Comparison of ENCODE assay signal across 1 cellular context in the genomic region with DNA sequence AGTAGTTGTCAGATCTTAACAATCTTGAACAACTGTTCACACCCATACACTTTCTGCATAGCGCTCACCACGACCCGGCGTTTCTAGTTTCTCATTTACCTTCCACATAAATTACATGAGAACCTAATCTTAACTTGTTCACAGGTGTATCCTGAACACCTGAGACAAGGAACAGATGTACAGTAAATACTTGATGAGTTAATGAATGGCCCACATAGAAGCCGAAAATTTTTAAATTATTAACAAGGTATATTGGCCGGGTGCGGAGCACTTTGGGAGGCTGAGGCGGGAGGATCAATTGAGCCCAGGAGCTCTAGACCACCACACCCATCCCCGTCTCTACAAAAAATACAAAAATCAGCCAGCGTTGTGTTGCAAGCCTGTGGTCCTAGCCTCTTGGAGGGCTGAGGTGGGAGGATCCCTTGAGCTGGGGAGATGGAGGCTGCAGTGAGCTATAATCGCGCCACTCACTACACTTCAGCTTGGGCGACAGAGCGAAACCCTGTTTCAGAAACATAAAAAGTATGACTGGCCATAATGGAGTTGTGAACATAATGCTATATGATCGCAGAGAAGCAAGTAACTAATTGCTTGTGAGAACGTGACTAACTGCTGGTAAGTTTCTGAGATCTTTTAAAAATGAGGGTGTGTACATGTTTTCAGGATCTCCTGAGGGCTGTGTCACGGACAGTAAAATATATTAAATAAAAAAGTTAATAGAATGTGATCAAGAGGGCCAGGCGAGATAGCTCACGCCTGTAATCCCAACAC.
TF ChIP-seq lines count a peak whose summit lies in the region.

No MANE protein-coding gene starts in this region.

TF ChIP-seq in WTC11, 78 proteins besides CTCF, POLR2A, EP300 and RAD21 (continued from another document):
- TF ChIP-seq, protein P1, sequence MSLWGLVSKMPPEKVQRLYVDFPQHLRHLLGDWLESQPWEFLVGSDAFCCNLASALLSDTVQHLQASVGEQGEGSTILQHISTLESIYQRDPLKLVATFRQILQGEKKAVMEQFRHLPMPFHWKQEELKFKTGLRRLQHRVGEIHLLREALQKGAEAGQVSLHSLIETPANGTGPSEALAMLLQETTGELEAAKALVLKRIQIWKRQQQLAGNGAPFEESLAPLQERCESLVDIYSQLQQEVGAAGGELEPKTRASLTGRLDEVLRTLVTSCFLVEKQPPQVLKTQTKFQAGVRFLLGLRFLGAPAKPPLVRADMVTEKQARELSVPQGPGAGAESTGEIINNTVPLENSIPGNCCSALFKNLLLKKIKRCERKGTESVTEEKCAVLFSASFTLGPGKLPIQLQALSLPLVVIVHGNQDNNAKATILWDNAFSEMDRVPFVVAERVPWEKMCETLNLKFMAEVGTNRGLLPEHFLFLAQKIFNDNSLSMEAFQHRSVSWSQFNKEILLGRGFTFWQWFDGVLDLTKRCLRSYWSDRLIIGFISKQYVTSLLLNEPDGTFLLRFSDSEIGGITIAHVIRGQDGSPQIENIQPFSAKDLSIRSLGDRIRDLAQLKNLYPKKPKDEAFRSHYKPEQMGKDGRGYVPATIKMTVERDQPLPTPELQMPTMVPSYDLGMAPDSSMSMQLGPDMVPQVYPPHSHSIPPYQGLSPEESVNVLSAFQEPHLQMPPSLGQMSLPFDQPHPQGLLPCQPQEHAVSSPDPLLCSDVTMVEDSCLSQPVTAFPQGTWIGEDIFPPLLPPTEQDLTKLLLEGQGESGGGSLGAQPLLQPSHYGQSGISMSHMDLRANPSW (CRISPR knock-in tag; conservative IDR thresholded peaks at IDR 0.05; ENCODE audit: low read depth) = no peak
